ENCODE assay signal across 11 cellular contexts in genomic region chr1:248822148-248823032, GRCh38. TPM values are rescaled to one million over a fixed set of nuclear protein-coding genes. Genes with fewer than 3 reads are reported as not detected.
DNase-seq lines count a peak whose midpoint lies in the region; ATAC-seq and TF ChIP-seq lines count a peak whose summit lies in the region.
"Had no signal": no experiment of that assay in that cellular context is flagged by ENCODE, and none has a peak within 500 bp of the region (broad histone marks: within the 10 kb centered on the region; RNA-seq: fewer than 3 reads in every experiment).

No MANE protein-coding gene starts in this region.

- H3K4me2 ChIP-seq in osteoblast (ENCODE audit: insufficient read depth, low read length): peak overlapping the region; percentile 96

- peaks cover 60% of the 10 kb centered on the region for H3K4me1 Mint-ChIP-seq in MCF 10A (ENCODE audit: insufficient read depth, unreplicated experiment)

- peak overlapping the region; percentile 17 for H3K27ac Mint-ChIP-seq in MCF 10A (ENCODE audit: low read depth, unreplicated experiment)

- DNase-seq in MCF 10A (ENCODE audit: unreplicated experiment): no peak
- peak; percentile 48 for DNase-seq in osteoblast (ENCODE audit: insufficient read length, low spot score, missing footprints)
- DNase-seq in NCI-H1417 (lab: John Stamatoyannopoulos, UW): no peak
- DNase-seq in inferior parietal cortex (ENCODE audit: extremely low spot score): no peak
- no peak for DNase-seq in SKM-1 treated with dmso at 0.1 percent for 144 hours (lab: John Stamatoyannopoulos, UW; ENCODE audit: unreplicated experiment)
- no peak for DNase-seq in NCI-H146 treated with DMSO at 0.1 percent for 48 hours (lab: John Stamatoyannopoulos, UW; ENCODE audit: unreplicated experiment)
- DNase-seq: SJCRH30; stimulated activated CD4-positive, alpha-beta T cell treated with anti-CD3 and anti-CD28 coated beads, Interleukin-4, amount 100 ng/mL, for 4 hours had no signal

- intact Hi-C loops in MCF 10A (cut with micrococcal nuclease): no loop called here

- CTCF ChIA-PET in MCF 10A (lab: Yijun Ruan, JAX): interaction anchor here (0.6 to 5.1 kb wide), 11 partner anchors 9 to 579 kb away, joined by 3 to 40 read pairs (median 3); partner anchors contain the start of gene ZNF692

- peak overlapping the region; percentile 63 for H3K4me3 ChIP-seq in osteoblast (ENCODE audit: insufficient read depth, low read length)
- H3K4me3 ChIP-seq: SJCRH30 had no signal

- peaks cover 38% of the 10 kb centered on the region for H3K36me3 ChIP-seq in osteoblast (ENCODE audit: insufficient read depth, low read length)

- H2AFZ ChIP-seq in osteoblast (ENCODE audit: low read length): no peak overlapping the region

- peaks cover 64% of the 10 kb centered on the region for H3K36me3 Mint-ChIP-seq in MCF 10A (ENCODE audit: insufficient read depth, unreplicated experiment)

- no peaks in the 10 kb centered on the region for H3K27me3 ChIP-seq in osteoblast (ENCODE audit: insufficient read depth, low read length)
- H3K27me3 ChIP-seq: ascending aorta, SJCRH30 had no signal

- H3K9me3 ChIP-seq in osteoblast (ENCODE audit: low read depth, low read length): no peaks in the 10 kb centered on the region
- H3K9me3 ChIP-seq: ascending aorta, SJCRH30 had no signal

- H3K79me2 ChIP-seq in osteoblast (ENCODE audit: insufficient read depth, low read length): peaks cover 72% of the 10 kb centered on the region

- H3K4me3 Mint-ChIP-seq in MCF 10A (ENCODE audit: unreplicated experiment): no peak overlapping the region

- H3K4me1 ChIP-seq in osteoblast (ENCODE audit: insufficient read depth, low read length): peaks cover 53% of the 10 kb centered on the region
- H3K4me1 ChIP-seq: SJCRH30 had no signal

- POLR2A ChIA-PET in MCF 10A (lab: Yijun Ruan, JAX): interaction anchor here (0.7 to 1.7 kb wide), 4 partner anchors 12 to 27 kb away, joined by 3 to 4 read pairs (median 4); partner anchors contain the start of gene ZNF672

- no TSS peak for BruUV-seq in MCF 10A (replicated peaks; lab: Mats Ljungman, UMichigan)

- no peaks in the 10 kb centered on the region for H3K9me3 Mint-ChIP-seq in MCF 10A (ENCODE audit: unreplicated experiment)

- H3K27ac ChIP-seq in osteoblast (ENCODE audit: low read depth, low read length): peak overlapping the region; percentile 98
- H3K27ac ChIP-seq: SJCRH30 had no signal

- H4K20me1 ChIP-seq in osteoblast (ENCODE audit: insufficient read depth, low read length): peaks cover 17% of the 10 kb centered on the region

- ATAC-seq in GM18867 (IDR thresholded peaks at IDR 0.05; ENCODE audit: unreplicated experiment) (peak; percentile 33), HG03571 (IDR thresholded peaks at IDR 0.05; ENCODE audit: unreplicated experiment) (peak; percentile 20)

- H3K27me3 Mint-ChIP-seq in MCF 10A (ENCODE audit: insufficient read depth, unreplicated experiment): no peaks in the 10 kb centered on the region

- TF ChIP-seq CTCF in MCF 10A (IDR thresholded peaks at IDR 0.05; ENCODE audit: unreplicated experiment) (no peak), osteoblast (IDR thresholded peaks at IDR 0.05; ENCODE audit: extremely low read depth, low read depth, low read length) (no peak)

RNA-seq across cellular contexts. Expression of gene SH3BP5L, which starts 3.3 kb away (rescaled TPM):
- total RNA-seq in MCF 10A (2022) (31.5 and 34.0 TPM in 2 replicates), osteoblast (23.6 and 25.3 TPM in 2 replicates)

RNA-seq across cellular contexts. Expression of gene ZNF672, which starts 15.6 kb away (rescaled TPM):
- total RNA-seq in MCF 10A (2022) (35.8 and 36.2 TPM in 2 replicates), osteoblast (15.2 and 15.3 TPM in 2 replicates)

RNA-seq across cellular contexts. Expression of gene ZNF692, which starts 36.5 kb away (rescaled TPM):
- total RNA-seq in MCF 10A (2022) (88.8 and 103 TPM in 2 replicates), osteoblast (9.1 and 12.3 TPM in 2 replicates)
